ENCODE assay signal across 8 cellular contexts in the genomic region with DNA sequence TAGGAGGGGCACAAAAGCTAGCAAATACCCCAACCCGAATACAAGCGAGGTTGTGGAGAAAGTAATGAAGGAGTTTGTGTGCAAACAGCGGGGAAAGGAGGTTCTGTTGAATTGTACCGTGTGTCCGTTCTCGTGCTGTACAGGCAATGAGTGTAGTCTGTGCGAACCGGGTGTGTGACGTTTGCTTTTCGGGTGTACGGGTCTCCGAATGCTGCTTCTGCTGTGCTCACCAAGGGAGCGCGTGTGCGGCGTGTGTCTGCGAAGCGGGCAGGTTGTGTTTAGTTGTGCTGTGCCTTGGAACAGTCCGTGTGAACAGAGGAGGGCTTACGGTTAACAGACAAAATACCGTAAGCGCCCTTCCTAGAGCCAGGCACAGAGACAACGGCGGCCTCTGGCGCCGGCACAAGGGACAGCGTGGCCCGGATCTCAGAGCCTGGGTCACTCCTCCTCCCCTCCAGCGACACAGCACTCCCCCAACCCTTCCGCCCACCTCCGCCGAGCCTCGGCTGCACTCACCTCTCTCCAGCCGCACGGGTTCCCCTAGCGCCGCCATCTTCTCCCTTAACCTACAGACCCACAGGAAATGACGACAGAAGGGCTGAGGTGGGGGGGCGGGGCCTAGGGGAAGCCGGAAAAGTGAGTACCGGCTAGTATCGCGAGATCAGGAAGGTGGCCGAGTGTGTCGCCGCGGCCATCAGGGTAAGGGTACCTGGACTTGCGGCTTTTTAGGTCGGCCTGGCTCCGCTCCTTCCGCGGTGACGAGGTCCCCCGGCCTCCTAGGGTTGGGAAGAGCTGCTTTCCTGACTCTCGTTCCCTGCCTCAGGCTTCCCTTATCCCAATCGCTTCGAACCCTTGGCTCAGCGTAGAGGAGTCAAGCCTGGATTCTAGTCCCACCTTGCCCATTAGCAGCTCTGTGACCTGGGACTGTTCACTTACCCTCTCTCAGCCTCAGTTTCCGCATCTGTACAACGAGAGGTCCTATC. TPM values are rescaled to one million over a fixed set of nuclear protein-coding genes. Genes with fewer than 3 reads are reported as not detected.
DNase-seq lines count a peak whose midpoint lies in the region; ATAC-seq and TF ChIP-seq lines count a peak whose summit lies in the region.

Gene LIN7C (minus strand): TSS at position 570 of the 983 bp plus-strand sequence. CDS start 17 bp downstream, at position 553.

- no peaks in the 10 kb centered on the region for H3K27me3 Mint-ChIP-seq in activated B cell treated with CpG ODN at 0.5 μM for 24 hours

- H3K4me1 Mint-ChIP-seq in activated B cell treated with CpG ODN at 0.5 μM for 24 hours, result peaks cover 45% of the 10 kb centered on the region

- H3K36me3 Mint-ChIP-seq in activated B cell treated with CpG ODN at 0.5 μM for 24 hours (ENCODE audit: low read depth), result peaks cover 24% of the 10 kb centered on the region

- CTCF ChIA-PET in activated B cell treated with CpG ODN at 0.5 μM for 24 hours (lab: Charles Lee), result interaction anchor here (1.0 to 1.3 kb wide), 2 partner anchors 9 to 21 kb away, joined by 3 to 5 read pairs; no protein-coding TSS in a partner anchor

- intact Hi-C loops in activated B cell treated with CpG ODN at 0.5 μM for 24 hours (cut with micrococcal nuclease), result loop anchor here (1.0 to 5.0 kb wide), 5 partner anchors 9 to 602 kb away; partner anchors contain the start of genes CCDC34, KIF18A, LGR4 and METTL15

- peak; percentile 97 for ATAC-seq in GM18907 (IDR thresholded peaks at IDR 0.05; ENCODE audit: unreplicated experiment)
- peak; percentile 98 for ATAC-seq in HG03159 (IDR thresholded peaks at IDR 0.05; ENCODE audit: unreplicated experiment)
- ATAC-seq in activated B cell treated with CpG ODN at 0.5 μM for 24 hours (ENCODE audit: low read depth), result peak; percentile 93

- POLR2A ChIA-PET in activated B cell treated with CpG ODN at 0.5 μM for 24 hours (lab: Charles Lee), result interaction anchor here (1.4 to 1.6 kb wide), 3 partner anchors 9 to 143 kb away, joined by 4 to 16 read pairs (median 6); partner anchors contain the start of genes CCDC34 and LGR4

- peak within 1 kb of the TSS; percentile 89 for H3K27ac ChIP-seq in caudate nucleus (ENCODE audit: low read depth, low read length)

- DNase-seq in AG08396 (ENCODE audit: low spot score), result peak; percentile 95
- peak; percentile 97 for DNase-seq in NCI-H2227 treated with DMSO at 0.1 percent for 48 hours (lab: John Stamatoyannopoulos, UW)
- DNase-seq in activated B cell treated with CpG ODN at 0.5 μM for 24 hours, result peak; percentile 72
- DNase-seq in caudate nucleus (lab: John Stamatoyannopoulos, UW), result peak; percentile 56 to 96 (median 90)
- peak; percentile 98 for DNase-seq in islet precursor cell
- DNase-seq in stimulated activated CD4-positive, alpha-beta T cell treated with anti-CD3 and anti-CD28 coated beads, Interleukin-12 subunit alpha, Interleukin-12 subunit beta, amount 100 ng/mL, for 48 hours (ENCODE audit: low read depth in 2 of 3, low spot score in 1 of 3), result peak; percentile 90 to 93 (median 91)

- no peaks in the 10 kb centered on the region for H3K9me3 Mint-ChIP-seq in activated B cell treated with CpG ODN at 0.5 μM for 24 hours

- peak within 1 kb of the TSS; percentile 98 for H3K27ac Mint-ChIP-seq in activated B cell treated with CpG ODN at 0.5 μM for 24 hours

- TF ChIP-seq CTCF in activated B cell treated with CpG ODN at 0.5 μM for 24 hours (IDR thresholded peaks at IDR 0.05), result no peak

- H3K4me3 Mint-ChIP-seq in activated B cell treated with CpG ODN at 0.5 μM for 24 hours, result peak within 1 kb of the TSS; percentile 100

RNA-seq across cellular contexts. Expression of gene LIN7C, which starts in this region (rescaled TPM):
- 20.8 and 23.5 TPM in 2 replicates for total RNA-seq in activated B cell treated with CpG ODN at 0.5 μM for 24 hours

Comparison
In these comparisons a context has a peak if more than half of its experiments do, and no peak if none do; other contexts are left out.
1. Peak in every context shown above with its lines: DNase-seq, ATAC-seq and H3K27ac ChIP-seq.